Comparison of ENCODE assay signal across 10 cellular contexts in the genomic region with DNA sequence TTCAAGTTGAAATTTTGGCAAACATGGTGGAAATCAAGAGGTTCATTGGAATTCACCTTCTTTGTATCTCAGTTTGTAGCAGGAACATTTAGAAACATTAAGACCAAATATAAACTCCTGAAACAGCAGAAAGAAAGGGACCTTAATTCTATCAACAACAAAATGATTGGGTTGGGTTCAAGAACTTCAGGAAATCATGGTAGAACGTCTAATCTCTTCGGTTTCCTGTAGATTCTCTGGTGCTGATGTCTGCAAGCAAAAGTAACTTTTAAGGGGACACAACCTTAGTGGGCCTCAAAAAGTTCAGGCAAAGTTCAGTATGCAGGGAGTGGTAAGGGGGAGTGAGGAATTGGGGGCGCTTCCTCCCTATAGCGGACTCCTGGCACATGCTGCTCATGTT. TPM values are rescaled to one million over a fixed set of nuclear protein-coding genes. Genes with fewer than 3 reads are reported as not detected.
"Had no signal": no experiment of that assay in that cellular context is flagged by ENCODE, and none has a peak within 500 bp of the region (broad histone marks: within the 10 kb centered on the region; RNA-seq: fewer than 3 reads in every experiment).

No MANE protein-coding gene starts in this region.

- H3K4me1 ChIP-seq: SJCRH30 had no signal

- H3K27me3 ChIP-seq: SJCRH30 had no signal

- H3K4me3 ChIP-seq: SJCRH30 had no signal

- DNase-seq: activated CD4-positive, alpha-beta T cell treated with anti-CD3 and anti-CD28 coated beads, Interleukin-2, amount 50 U/mL, for 4 hours; activated CD8-positive, alpha-beta memory T cell treated with anti-CD3 and anti-CD28 coated beads, Interleukin-2, amount 10 ng/mL, durations not matched to agents 7 days and 5 days; activated effector memory CD4-positive, alpha-beta T cell treated with Interleukin-2 at 50 U/mL for 16 hours; activated T-cell treated with anti-CD3 and anti-CD28 coated beads, Interleukin-2, amount 50 U/mL, for 24 hours; mesendoderm; nephron progenitor cell; SJCRH30; small intestine had no signal

- H3K36me3 ChIP-seq: SJCRH30 had no signal

- H3K9me3 ChIP-seq: SJCRH30 had no signal

- H3K27ac ChIP-seq: SJCRH30 had no signal

- ATAC-seq: activated CD4-positive, CD25-positive, alpha-beta regulatory T cell treated with anti-CD3 and anti-CD28 coated beads, Interleukin-2, amount 50 U/mL, for 24 hours; activated CD8-positive, alpha-beta memory T cell treated with anti-CD3 and anti-CD28 coated beads, Interleukin-2, amount 10 ng/mL, durations not matched to agents 7 days and 5 days; stimulated activated memory B cell treated with anti-CD40 and anti-IgM and Interleukin-4, amounts not matched to agents 10 μg/mL and 1 μg/mL and 100 μg/mL, for 72 hours had no signal

RNA-seq across cellular contexts. Expression of a gene that starts 3.4 kb away (rescaled TPM):
- total RNA-seq: activated CD8-positive, alpha-beta memory T cell treated with anti-CD3 and anti-CD28 coated beads, Interleukin-2, amount 10 ng/mL, durations not matched to agents 7 days and 5 days had no signal
